1 cellular context compared by ENCODE assay signal in the genomic region with DNA sequence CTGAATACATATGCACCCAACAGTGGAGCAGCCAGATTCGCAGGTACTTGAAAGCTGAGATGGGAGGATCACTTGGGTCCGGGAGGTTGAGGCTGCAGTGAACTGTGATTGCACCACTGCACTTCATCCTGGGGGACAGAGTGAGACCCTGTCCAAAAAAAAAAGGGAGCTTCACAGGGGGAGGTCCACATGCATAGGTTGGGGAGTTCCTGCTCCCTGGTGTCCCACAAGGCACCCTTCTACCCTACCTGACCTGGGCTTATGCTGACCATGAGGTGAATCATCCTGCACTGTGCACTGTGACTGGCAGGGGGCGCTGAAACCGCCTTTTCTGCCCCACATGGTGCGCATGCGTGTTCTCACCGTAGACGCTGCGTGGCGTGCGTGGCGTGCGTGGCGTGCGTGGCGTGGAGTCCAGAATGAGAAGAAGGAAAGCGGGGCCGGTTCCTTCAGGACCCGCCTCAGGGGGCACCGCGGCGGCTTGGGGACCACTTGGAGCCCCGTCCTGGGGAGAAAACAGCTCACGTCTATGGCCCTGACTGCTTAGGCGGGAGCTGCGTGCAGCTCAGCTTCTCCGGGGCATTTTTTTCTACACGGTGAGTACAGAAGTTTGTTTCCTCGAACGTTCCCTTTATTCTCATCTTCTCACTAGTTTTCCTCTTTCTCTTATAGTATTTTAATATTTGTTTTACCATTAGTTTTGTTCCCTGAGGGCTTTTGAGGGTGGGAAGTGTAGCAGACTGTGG.
TF ChIP-seq lines count a peak whose summit lies in the region.

No MANE protein-coding gene starts in this region.

TF ChIP-seq in K562, 482 proteins besides CTCF, POLR2A, EP300 and RAD21 (continued from another document):
- TF ChIP-seq HCFC1 (IDR thresholded peaks at IDR 0.05; ENCODE audit: low read depth, low read length): peak; percentile 49; the same call in 1 of the 2 replicates
- TF ChIP-seq, protein P1, sequence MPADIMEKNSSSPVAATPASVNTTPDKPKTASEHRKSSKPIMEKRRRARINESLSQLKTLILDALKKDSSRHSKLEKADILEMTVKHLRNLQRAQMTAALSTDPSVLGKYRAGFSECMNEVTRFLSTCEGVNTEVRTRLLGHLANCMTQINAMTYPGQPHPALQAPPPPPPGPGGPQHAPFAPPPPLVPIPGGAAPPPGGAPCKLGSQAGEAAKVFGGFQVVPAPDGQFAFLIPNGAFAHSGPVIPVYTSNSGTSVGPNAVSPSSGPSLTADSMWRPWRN (IDR thresholded peaks at IDR 0.05; ENCODE audit: low read depth): no peak
- TF ChIP-seq, protein P2, sequence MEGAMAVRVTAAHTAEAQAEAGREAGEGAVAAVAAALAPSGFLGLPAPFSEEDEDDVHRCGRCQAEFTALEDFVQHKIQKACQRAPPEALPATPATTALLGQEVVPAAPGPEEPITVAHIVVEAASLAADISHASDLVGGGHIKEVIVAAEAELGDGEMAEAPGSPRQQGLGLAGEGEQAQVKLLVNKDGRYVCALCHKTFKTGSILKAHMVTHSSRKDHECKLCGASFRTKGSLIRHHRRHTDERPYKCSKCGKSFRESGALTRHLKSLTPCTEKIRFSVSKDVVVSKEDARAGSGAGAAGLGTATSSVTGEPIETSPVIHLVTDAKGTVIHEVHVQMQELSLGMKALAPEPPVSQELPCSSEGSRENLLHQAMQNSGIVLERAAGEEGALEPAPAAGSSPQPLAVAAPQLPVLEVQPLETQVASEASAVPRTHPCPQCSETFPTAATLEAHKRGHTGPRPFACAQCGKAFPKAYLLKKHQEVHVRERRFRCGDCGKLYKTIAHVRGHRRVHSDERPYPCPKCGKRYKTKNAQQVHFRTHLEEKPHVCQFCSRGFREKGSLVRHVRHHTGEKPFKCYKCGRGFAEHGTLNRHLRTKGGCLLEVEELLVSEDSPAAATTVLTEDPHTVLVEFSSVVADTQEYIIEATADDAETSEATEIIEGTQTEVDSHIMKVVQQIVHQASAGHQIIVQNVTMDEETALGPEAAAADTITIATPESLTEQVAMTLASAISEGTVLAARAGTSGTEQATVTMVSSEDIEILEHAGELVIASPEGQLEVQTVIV (CRISPR knock-in tag; IDR thresholded peaks at IDR 0.05; ENCODE audit: borderline replicate concordance): no peak
- no peak for TF ChIP-seq RUNX1 (IDR thresholded peaks at IDR 0.05; ENCODE audit: low read depth)
- TF ChIP-seq SRSF3 (IDR thresholded peaks at IDR 0.05; ENCODE audit: insufficient read depth, low read length): no peak
- no peak for TF ChIP-seq WHSC1 (IDR thresholded peaks at IDR 0.05; ENCODE audit: low read length)
- TF ChIP-seq, protein P3, sequence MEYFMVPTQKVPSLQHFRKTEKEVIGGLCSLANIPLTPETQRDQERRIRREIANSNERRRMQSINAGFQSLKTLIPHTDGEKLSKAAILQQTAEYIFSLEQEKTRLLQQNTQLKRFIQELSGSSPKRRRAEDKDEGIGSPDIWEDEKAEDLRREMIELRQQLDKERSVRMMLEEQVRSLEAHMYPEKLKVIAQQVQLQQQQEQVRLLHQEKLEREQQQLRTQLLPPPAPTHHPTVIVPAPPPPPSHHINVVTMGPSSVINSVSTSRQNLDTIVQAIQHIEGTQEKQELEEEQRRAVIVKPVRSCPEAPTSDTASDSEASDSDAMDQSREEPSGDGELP (CRISPR knock-in tag; IDR thresholded peaks at IDR 0.05; ENCODE audit: borderline replicate concordance): peak; percentile 56; the same call in 1 of the 2 replicates
- TF ChIP-seq, protein P4, sequence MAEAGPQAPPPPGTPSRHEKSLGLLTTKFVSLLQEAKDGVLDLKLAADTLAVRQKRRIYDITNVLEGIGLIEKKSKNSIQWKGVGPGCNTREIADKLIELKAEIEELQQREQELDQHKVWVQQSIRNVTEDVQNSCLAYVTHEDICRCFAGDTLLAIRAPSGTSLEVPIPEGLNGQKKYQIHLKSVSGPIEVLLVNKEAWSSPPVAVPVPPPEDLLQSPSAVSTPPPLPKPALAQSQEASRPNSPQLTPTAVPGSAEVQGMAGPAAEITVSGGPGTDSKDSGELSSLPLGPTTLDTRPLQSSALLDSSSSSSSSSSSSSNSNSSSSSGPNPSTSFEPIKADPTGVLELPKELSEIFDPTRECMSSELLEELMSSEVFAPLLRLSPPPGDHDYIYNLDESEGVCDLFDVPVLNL (CRISPR knock-in tag; IDR thresholded peaks at IDR 0.05; ENCODE audit: low read depth): no peak
- peak; percentile 80 for TF ChIP-seq FOSL1 (tag; conservative IDR thresholded peaks at IDR 0.05)
- 0 out of 2 replicates have a peak, but pooled peaks have one; percentile 14 for TF ChIP-seq ZFX (CRISPR knock-in tag; IDR thresholded peaks at IDR 0.05)
- no peak; the same call in 1 of the 2 replicates for TF ChIP-seq HDAC2 (IDR thresholded peaks at IDR 0.05)
- TF ChIP-seq U2AF2 (optimal IDR thresholded peaks at IDR 0.05; ENCODE audit: low read depth, low read length): no peak
- no peak for TF ChIP-seq COPS2 (conservative IDR thresholded peaks at IDR 0.05)
- peak; percentile 62; the same call in 1 of the 2 replicates for TF ChIP-seq MTA3 (IDR thresholded peaks at IDR 0.05; ENCODE audit: borderline replicate concordance)
- no peak for TF ChIP-seq CREB1 (IDR thresholded peaks at IDR 0.05)
- TF ChIP-seq CREB1 (CRISPR knock-in tag; IDR thresholded peaks at IDR 0.05): peak; percentile 44; the same call in 1 of the 2 replicates
- peak; percentile 70 for TF ChIP-seq KDM5B (IDR thresholded peaks at IDR 0.05; ENCODE audit: insufficient replicate concordance, low read depth, low read length)
- TF ChIP-seq, protein P5, sequence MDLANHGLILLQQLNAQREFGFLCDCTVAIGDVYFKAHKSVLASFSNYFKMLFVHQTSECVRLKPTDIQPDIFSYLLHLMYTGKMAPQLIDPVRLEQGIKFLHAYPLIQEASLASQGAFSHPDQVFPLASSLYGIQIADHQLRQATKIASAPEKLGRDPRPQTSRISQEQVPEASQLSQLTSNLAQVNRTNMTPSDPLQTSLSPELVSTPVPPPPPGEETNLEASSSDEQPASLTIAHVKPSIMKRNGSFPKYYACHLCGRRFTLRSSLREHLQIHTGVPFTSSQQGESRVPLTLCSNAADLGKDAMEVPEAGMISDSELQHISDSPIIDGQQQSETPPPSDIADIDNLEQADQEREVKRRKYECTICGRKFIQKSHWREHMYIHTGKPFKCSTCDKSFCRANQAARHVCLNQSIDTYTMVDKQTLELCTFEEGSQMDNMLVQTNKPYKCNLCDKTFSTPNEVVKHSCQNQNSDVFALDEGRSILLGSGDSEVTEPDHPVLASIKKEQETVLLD (IDR thresholded peaks at IDR 0.05): peak; percentile 98
- no peak for TF ChIP-seq SMARCB1 (IDR thresholded peaks at IDR 0.05; ENCODE audit: insufficient read length, low read depth)
- TF ChIP-seq, protein P6, sequence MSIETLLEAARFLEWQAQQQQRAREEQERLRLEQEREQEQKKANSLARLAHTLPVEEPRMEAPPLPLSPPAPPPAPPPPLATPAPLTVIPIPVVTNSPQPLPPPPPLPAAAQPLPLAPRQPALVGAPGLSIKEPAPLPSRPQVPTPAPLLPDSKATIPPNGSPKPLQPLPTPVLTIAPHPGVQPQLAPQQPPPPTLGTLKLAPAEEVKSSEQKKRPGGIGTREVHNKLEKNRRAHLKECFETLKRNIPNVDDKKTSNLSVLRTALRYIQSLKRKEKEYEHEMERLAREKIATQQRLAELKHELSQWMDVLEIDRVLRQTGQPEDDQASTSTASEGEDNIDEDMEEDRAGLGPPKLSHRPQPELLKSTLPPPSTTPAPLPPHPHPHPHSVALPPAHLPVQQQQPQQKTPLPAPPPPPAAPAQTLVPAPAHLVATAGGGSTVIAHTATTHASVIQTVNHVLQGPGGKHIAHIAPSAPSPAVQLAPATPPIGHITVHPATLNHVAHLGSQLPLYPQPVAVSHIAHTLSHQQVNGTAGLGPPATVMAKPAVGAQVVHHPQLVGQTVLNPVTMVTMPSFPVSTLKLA (conservative IDR thresholded peaks at IDR 0.05): peak; percentile 67 to 72; a peak in 3 of 4 replicates
- TF ChIP-seq, protein P7, sequence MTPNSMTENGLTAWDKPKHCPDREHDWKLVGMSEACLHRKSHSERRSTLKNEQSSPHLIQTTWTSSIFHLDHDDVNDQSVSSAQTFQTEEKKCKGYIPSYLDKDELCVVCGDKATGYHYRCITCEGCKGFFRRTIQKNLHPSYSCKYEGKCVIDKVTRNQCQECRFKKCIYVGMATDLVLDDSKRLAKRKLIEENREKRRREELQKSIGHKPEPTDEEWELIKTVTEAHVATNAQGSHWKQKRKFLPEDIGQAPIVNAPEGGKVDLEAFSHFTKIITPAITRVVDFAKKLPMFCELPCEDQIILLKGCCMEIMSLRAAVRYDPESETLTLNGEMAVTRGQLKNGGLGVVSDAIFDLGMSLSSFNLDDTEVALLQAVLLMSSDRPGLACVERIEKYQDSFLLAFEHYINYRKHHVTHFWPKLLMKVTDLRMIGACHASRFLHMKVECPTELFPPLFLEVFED (CRISPR knock-in tag; conservative IDR thresholded peaks at IDR 0.05): no peak
- TF ChIP-seq L3MBTL2 (IDR thresholded peaks at IDR 0.05): peak; percentile 57
- TF ChIP-seq POLR2AphosphoS5 (IDR thresholded peaks at IDR 0.05; ENCODE audit: control insufficient read depth, insufficient read depth, low read depth, low read length): peak; percentile 43; the same call in 1 of the 2 replicates
- no peak for TF ChIP-seq TCF7L2 (IDR thresholded peaks at IDR 0.05; ENCODE audit: low read depth, low read length)
- TF ChIP-seq, protein P8, sequence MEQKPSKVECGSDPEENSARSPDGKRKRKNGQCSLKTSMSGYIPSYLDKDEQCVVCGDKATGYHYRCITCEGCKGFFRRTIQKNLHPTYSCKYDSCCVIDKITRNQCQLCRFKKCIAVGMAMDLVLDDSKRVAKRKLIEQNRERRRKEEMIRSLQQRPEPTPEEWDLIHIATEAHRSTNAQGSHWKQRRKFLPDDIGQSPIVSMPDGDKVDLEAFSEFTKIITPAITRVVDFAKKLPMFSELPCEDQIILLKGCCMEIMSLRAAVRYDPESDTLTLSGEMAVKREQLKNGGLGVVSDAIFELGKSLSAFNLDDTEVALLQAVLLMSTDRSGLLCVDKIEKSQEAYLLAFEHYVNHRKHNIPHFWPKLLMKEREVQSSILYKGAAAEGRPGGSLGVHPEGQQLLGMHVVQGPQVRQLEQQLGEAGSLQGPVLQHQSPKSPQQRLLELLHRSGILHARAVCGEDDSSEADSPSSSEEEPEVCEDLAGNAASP (IDR thresholded peaks at IDR 0.05): no peak
- TF ChIP-seq CXXC5 (CRISPR knock-in tag; IDR thresholded peaks at IDR 0.05): peak; percentile 92
- TF ChIP-seq ESRRA (IDR thresholded peaks at IDR 0.05; ENCODE audit: borderline replicate concordance, low read depth): peak; percentile 40; the same call in 1 of the 2 replicates
- no peak for TF ChIP-seq CAMTA2 (CRISPR knock-in tag; conservative IDR thresholded peaks at IDR 0.05)
- no peak for TF ChIP-seq TBL1XR1 (IDR thresholded peaks at IDR 0.05; ENCODE audit: low read length in 2 of 2)
- peak; percentile 93 for TF ChIP-seq MYC (IDR thresholded peaks at IDR 0.05; ENCODE audit: low read depth, low read length)
- TF ChIP-seq MYC (CRISPR knock-in tag; IDR thresholded peaks at IDR 0.05; ENCODE audit: borderline replicate concordance, low read depth): no peak
- TF ChIP-seq ZNF551 (CRISPR knock-in tag; IDR thresholded peaks at IDR 0.05): no peak
